In genomic region chr6:41723936-41724637, GRCh38 we compare ENCODE assay signal across 10 cellular contexts. TPM values are rescaled to one million over a fixed set of nuclear protein-coding genes. Genes with fewer than 3 reads are reported as not detected.
A peak's percentile ranks its signal among the peaks of the same experiment; 100 is the strongest.
DNase-seq lines count a peak whose midpoint lies in the region; ATAC-seq and TF ChIP-seq lines count a peak whose summit lies in the region.
"Had no signal": no experiment of that assay in that cellular context is flagged by ENCODE, and none has a peak within 500 bp of the region (broad histone marks: within the 10 kb centered on the region; RNA-seq: fewer than 3 reads in every experiment).

No MANE protein-coding gene starts in this region.

- no peak for TF ChIP-seq POLR2A in upper lobe of left lung (IDR thresholded peaks at IDR 0.05)

- H3K36me3 ChIP-seq in cardiac muscle cell = no peaks in the 10 kb centered on the region
- H3K36me3 ChIP-seq in lung (ENCODE audit: control insufficient read depth in 2 of 2, insufficient read depth in 2 of 2, low read length in 2 of 2) = no peaks in the 10 kb centered on the region
- no peaks in the 10 kb centered on the region for H3K36me3 ChIP-seq in upper lobe of left lung

- H3K27ac ChIP-seq in cardiac muscle cell (peak overlapping the region; percentile 76), angular gyrus (ENCODE audit: low read depth, low read length) (peak overlapping the region; percentile 56), lung (ENCODE audit: low read depth in 1 of 2, low read length in 1 of 2) (peak overlapping the region; percentile 40 to 58), upper lobe of left lung (peak overlapping the region; percentile 65 to 90 (median 82))

- H3K27me3 ChIP-seq in cardiac muscle cell = no peaks in the 10 kb centered on the region
- H3K27me3 ChIP-seq in lung (ENCODE audit: control insufficient read depth, insufficient read depth) = no peaks in the 10 kb centered on the region
- no peaks in the 10 kb centered on the region for H3K27me3 ChIP-seq in upper lobe of left lung

- H3K4me1 ChIP-seq in cardiac muscle cell (ENCODE audit: low read depth) (peaks cover 35% of the 10 kb centered on the region), lung (ENCODE audit: control insufficient read depth in 2 of 2, insufficient read depth in 2 of 2, low read length in 2 of 2) (peaks cover 31 to 33% of the 10 kb centered on the region in 2 donors), upper lobe of left lung (peaks cover 40 to 71% (median 58%) of the 10 kb centered on the region in 4 donors)

- TF ChIP-seq CTCF in cardiac muscle cell (IDR thresholded peaks at IDR 0.05; ENCODE audit: low read depth, low read length) (no peak), lung (IDR thresholded peaks at IDR 0.05; ENCODE audit: control extremely low read depth, extremely low read depth) (no peak), upper lobe of left lung (IDR thresholded peaks at IDR 0.05) (no peak)

- intact Hi-C loops in left ventricle myocardium superior (cut with micrococcal nuclease) (no loop called here), left colon (cut with DNase I, micrococcal nuclease) (no loop called here)

- H3K9me3 ChIP-seq in cardiac muscle cell (ENCODE audit: low read depth) = no peaks in the 10 kb centered on the region
- H3K9me3 ChIP-seq in lung (ENCODE audit: control insufficient read depth in 2 of 2, insufficient read depth in 1 of 2, low read length in 1 of 2) = no peaks in the 10 kb centered on the region
- H3K9me3 ChIP-seq in upper lobe of left lung = no peaks in the 10 kb centered on the region

- WGBS in lung, 2 donors = 61 to 79% methylated on average over 14 of the region's 14 CpGs
- WGBS in upper lobe of left lung, 2 donors = 73 to 81% methylated on average over 11 to 14 of the region's 14 CpGs

- ATAC-seq in left ventricle myocardium superior (no peak), lung (ENCODE audit: insufficient read depth, low FRiP score) (no peak), upper lobe of left lung (ENCODE audit: low FRiP score in 2 of 2) (no peak), left colon (no peak), HG02763 (IDR thresholded peaks at IDR 0.05; ENCODE audit: unreplicated experiment) (no peak), HG03469 (IDR thresholded peaks at IDR 0.05; ENCODE audit: unreplicated experiment) (no peak)

- DNase-seq in cardiac muscle cell (ENCODE audit: low read depth in 1 of 2, low spot score in 1 of 2) (no peak), left ventricle myocardium superior (no peak), lung (ENCODE audit: low spot score) (no peak), upper lobe of left lung (no peak), left colon (no peak)
- DNase-seq: activated CD4-positive, alpha-beta T cell treated with anti-CD3 and anti-CD28 coated beads for 4 hours; stimulated activated CD4-positive, alpha-beta T cell treated with anti-CD3 and anti-CD28 coated beads, Interleukin-4, amount 100 ng/mL, for 24 hours had no signal

- no peak for TF ChIP-seq EP300 in upper lobe of left lung (IDR thresholded peaks at IDR 0.05)

- no peak overlapping the region for H3K4me3 ChIP-seq in cardiac muscle cell
- no peak overlapping the region for H3K4me3 ChIP-seq in lung
- H3K4me3 ChIP-seq in upper lobe of left lung = peak overlapping the region in 1 of 4 donors; percentile 36

RNA-seq across cellular contexts. Expression of gene TFEB, which starts 11.3 kb away (rescaled TPM):
- total RNA-seq in cardiac muscle cell = 25.8 and 41.0 TPM in 2 replicates
- polyA plus RNA-seq in cardiac muscle cell = 34.0 and 57.8 TPM in 2 replicates
- total RNA-seq in left ventricle myocardium superior = 50.9 TPM
- 10 to 100 TPM; 13.3 to 38.4 TPM for total RNA-seq in lung
- 10 to 100 TPM; 23.1 to 32.5 TPM for polyA plus RNA-seq in lung
- total RNA-seq in upper lobe of left lung = 10 to 100 TPM; 20.2 to 46.0 (median 27.3) TPM
- 10 to 100 TPM; 24.3 to 29.7 TPM for total RNA-seq in left colon

RNA-seq across cellular contexts. Expression of gene PGC, which starts 23.1 kb away (rescaled TPM):
- total RNA-seq in cardiac muscle cell (not detected in 2 replicates), left ventricle myocardium superior (not detected), lung (100 to 1,000 TPM in 1 of 2 donors, 10 to 100 TPM in 1; 19.2 to 586 TPM), upper lobe of left lung (1,000 to 10,000 TPM in 2 of 6 donors, 100 to 1,000 TPM in 4; 241 to 4,380 (median 659) TPM), left colon (not detected)
- polyA plus RNA-seq in cardiac muscle cell (0.10 TPM in 1 of 2 replicates, not detected in the other), lung (1,000 to 10,000 TPM in 1 of 2 donors, 100 to 1,000 TPM in 1; 348 to 1,394 TPM)

RNA-seq across cellular contexts. Expression of gene FRS3, which starts 55.6 kb away (rescaled TPM):
- 24.7 and 25.9 TPM in 2 replicates for total RNA-seq in cardiac muscle cell
- polyA plus RNA-seq in cardiac muscle cell = 25.3 and 31.6 TPM in 2 replicates
- 5.2 TPM for total RNA-seq in left ventricle myocardium superior
- 10 to 100 TPM in 1 of 2 donors, 1 to 10 TPM in 1; 7.3 to 11.2 TPM for total RNA-seq in lung
- 1 to 10 TPM; 3.7 to 6.5 TPM for polyA plus RNA-seq in lung
- total RNA-seq in upper lobe of left lung = 10 to 100 TPM in 1 of 6 donors, 1 to 10 TPM in 5; 4.1 to 26.2 (median 6.8) TPM
- total RNA-seq in left colon = 1 to 10 TPM; 3.3 to 4.4 TPM

RNA-seq across cellular contexts. Expression of gene PRICKLE4, which starts 56.5 kb away (rescaled TPM):
- 1.9 and 22.5 TPM in 2 replicates for total RNA-seq in cardiac muscle cell
- polyA plus RNA-seq in cardiac muscle cell = 6.4 and 9.3 TPM in 2 replicates
- total RNA-seq in left ventricle myocardium superior = 3.8 TPM
- 1 to 10 TPM; 6.9 TPM for total RNA-seq in lung
- 1 to 10 TPM; 2.9 to 4.1 TPM for polyA plus RNA-seq in lung
- 100 to 1,000 TPM in 1 of 6 donors, 10 to 100 TPM in 4, 1 to 10 TPM in 1; 9.3 to 133 (median 14.6) TPM for total RNA-seq in upper lobe of left lung
- 1 to 10 TPM; 4.7 to 6.7 TPM for total RNA-seq in left colon

Comparison
In these comparisons a context has a peak if more than half of its experiments do, and no peak if none do; other contexts are left out.
1. RNA of gene PGC, which starts 23.1 kb away (total RNA-seq): 241 to 4,380 TPM in upper lobe of left lung and 19.2 to 586 TPM in lung; not detected in left colon, not detected in cardiac muscle cell and not detected in left ventricle myocardium superior (single experiment); every median in the first group is over 10 times any median in the second.
2. Peak in every context shown above with its lines, with median percentiles within 50 percentile points of each other: H3K27ac ChIP-seq.